1 cellular context compared by ENCODE assay signal in genomic region chr2:64914247-64914646, GRCh38.
TF ChIP-seq lines count a peak whose summit lies in the region.

No MANE protein-coding gene starts in this region.

TF ChIP-seq in HepG2, 621 proteins besides CTCF, POLR2A, EP300 and RAD21 (continued from another document):
- no peak for TF ChIP-seq ARID5B (CRISPR knock-in tag; IDR thresholded peaks at IDR 0.05)
- no peak for TF ChIP-seq SETDB1 (CRISPR knock-in tag; IDR thresholded peaks at IDR 0.05; ENCODE audit: borderline replicate concordance)
- no peak for TF ChIP-seq ZNF629 (CRISPR knock-in tag; conservative IDR thresholded peaks at IDR 0.05)
- TF ChIP-seq ATF4 (CRISPR knock-in tag; IDR thresholded peaks at IDR 0.05): no peak
- no peak for TF ChIP-seq ZKSCAN1 (IDR thresholded peaks at IDR 0.05; ENCODE audit: low read length)
- no peak for TF ChIP-seq ATRX (CRISPR knock-in tag; IDR thresholded peaks at IDR 0.05; ENCODE audit: borderline replicate concordance)
- no peak for TF ChIP-seq ZNF281 (CRISPR knock-in tag; IDR thresholded peaks at IDR 0.05; ENCODE audit: borderline replicate concordance)
- TF ChIP-seq ZNF800 (CRISPR knock-in tag; IDR thresholded peaks at IDR 0.05): no peak
